ENCODE assay signal across 1 cellular context in genomic region chr14:51651388-51652167, GRCh38.
A peak's percentile ranks its signal among the peaks of the same experiment; 100 is the strongest.
TF ChIP-seq lines count a peak whose summit lies in the region.

TSS of gene FRMD6 (plus strand) at chr14:51651910. CDS start at chr14:51689837, 37,927 bp downstream.

TF ChIP-seq in HEK293, 187 proteins besides CTCF, POLR2A, EP300 and RAD21 (continued from another document and continues in another):
- TF ChIP-seq ZNF692 (tag by site-specific recombination; IDR thresholded peaks at IDR 0.05) (no peak; the same call in 1 of the 2 replicates), IKZF3 (tag by site-specific recombination; IDR thresholded peaks at IDR 0.05) (peak; percentile 32; the same call in 1 of the 2 replicates), ZNF654 (tag by site-specific recombination; IDR thresholded peaks at IDR 0.05; ENCODE audit: low read depth) (no peak), ZNF354C (tag by site-specific recombination; IDR thresholded peaks at IDR 0.05; ENCODE audit: borderline replicate concordance, low read depth) (no peak), ZNF473 (tag by site-specific recombination; IDR thresholded peaks at IDR 0.05) (no peak), ZBTB7A (tag by site-specific recombination; IDR thresholded peaks at IDR 0.05; ENCODE audit: low read depth) (0 out of 2 replicates have a peak, but pooled peaks have one; percentile 20), ZNF677 (tag by site-specific recombination; IDR thresholded peaks at IDR 0.05) (no peak), ZBTB48 (tag by site-specific recombination; IDR thresholded peaks at IDR 0.05) (peak; percentile 39; the same call in 1 of the 2 replicates), ZSCAN5A (tag by site-specific recombination; IDR thresholded peaks at IDR 0.05) (no peak), ZNF518A (tag by site-specific recombination; conservative IDR thresholded peaks at IDR 0.05; ENCODE audit: low read depth) (no peak), ZBTB8A (tag by site-specific recombination; IDR thresholded peaks at IDR 0.05) (peak; percentile 97), FEZF1 (tag by site-specific recombination; IDR thresholded peaks at IDR 0.05) (no peak), PATZ1 (tag by site-specific recombination; IDR thresholded peaks at IDR 0.05) (peak; percentile 52), ZNF785 (tag by site-specific recombination; IDR thresholded peaks at IDR 0.05) (no peak), INSM2 (tag by site-specific recombination; IDR thresholded peaks at IDR 0.05) (no peak), ZFP37 (tag by site-specific recombination; IDR thresholded peaks at IDR 0.05) (0 out of 2 replicates have a peak, but pooled peaks have one; percentile 26), ZNF777 (tag by site-specific recombination; IDR thresholded peaks at IDR 0.05; ENCODE audit: borderline replicate concordance) (no peak), KLF16 (tag by site-specific recombination; IDR thresholded peaks at IDR 0.05) (peak; percentile 68), ZSCAN4 (tag by site-specific recombination; IDR thresholded peaks at IDR 0.05) (no peak), SP2 (tag by site-specific recombination; IDR thresholded peaks at IDR 0.05) (peak; percentile 18; the same call in 1 of the 2 replicates), ZNF664 (tag by site-specific recombination; IDR thresholded peaks at IDR 0.05) (no peak), RBAK (tag by site-specific recombination; IDR thresholded peaks at IDR 0.05) (no peak), ZBTB26 (tag by site-specific recombination; optimal IDR thresholded peaks at IDR 0.05) (no peak), ZNF449 (tag by site-specific recombination; IDR thresholded peaks at IDR 0.05) (no peak), ZNF513 (tag by site-specific recombination; IDR thresholded peaks at IDR 0.05) (peak; percentile 12; the same call in 1 of the 2 replicates), ZNF394 (tag by site-specific recombination; IDR thresholded peaks at IDR 0.05; ENCODE audit: borderline replicate concordance) (no peak), REST (tag by site-specific recombination; IDR thresholded peaks at IDR 0.05) (0 out of 2 replicates have a peak, but pooled peaks have one; percentile 22), ZNF48 (tag by site-specific recombination; IDR thresholded peaks at IDR 0.05) (no peak)
